9 cellular contexts compared by ENCODE assay signal in genomic region chr1:206469411-206469932, GRCh38. TPM values are rescaled to one million over a fixed set of nuclear protein-coding genes. Genes with fewer than 3 reads are reported as not detected.
DNase-seq lines count a peak whose midpoint lies in the region; ATAC-seq and TF ChIP-seq lines count a peak whose summit lies in the region.
"Had no signal": no experiment of that assay in that cellular context is flagged by ENCODE, and none has a peak within 500 bp of the region (broad histone marks: within the 10 kb centered on the region; RNA-seq: fewer than 3 reads in every experiment).

No MANE protein-coding gene starts in this region.

- H3K4me2 ChIP-seq in OCI-LY7 (ENCODE audit: low read length) = peak overlapping the region; percentile 89

- peak overlapping the region; percentile 88; the same call in 1 of the 2 replicates for H2AFZ ChIP-seq in OCI-LY7 (ENCODE audit: low read length)

- H3K27me3 Mint-ChIP-seq in MCF 10A (ENCODE audit: insufficient read depth, unreplicated experiment) = peaks cover 13% of the 10 kb centered on the region

- H3K27ac ChIP-seq in OCI-LY7 (ENCODE audit: low read depth, low read length, poor library complexity, severe bottlenecking) = peak overlapping the region; percentile 68
- peak overlapping the region; percentile 63 for H3K27ac ChIP-seq in neutrophil
- H3K27ac ChIP-seq: parathyroid adenoma had no signal

- peaks cover 8% of the 10 kb centered on the region; the same call in 1 of the 2 replicates for H3K79me2 ChIP-seq in OCI-LY7 (ENCODE audit: insufficient read depth, low read depth, low read length)
- H3K79me2 ChIP-seq: parathyroid adenoma had no signal

- peak overlapping the region; percentile 61 for H3K27ac Mint-ChIP-seq in MCF 10A (ENCODE audit: low read depth, unreplicated experiment)

- peaks cover 7% of the 10 kb centered on the region for H3K36me3 Mint-ChIP-seq in MCF 10A (ENCODE audit: insufficient read depth, unreplicated experiment)

- TF ChIP-seq CTCF in GM06990 (IDR thresholded peaks at IDR 0.05; ENCODE audit: insufficient read depth, low read length, poor library complexity, severe bottlenecking) = no peak
- no peak for TF ChIP-seq CTCF in OCI-LY7 (conservative IDR thresholded peaks at IDR 0.05; ENCODE audit: low read length)
- no peak for TF ChIP-seq CTCF in MCF 10A (IDR thresholded peaks at IDR 0.05; ENCODE audit: unreplicated experiment)
- TF ChIP-seq CTCF in neutrophil (IDR thresholded peaks at IDR 0.05) = no peak

- H3K4me1 Mint-ChIP-seq in MCF 10A (ENCODE audit: insufficient read depth, unreplicated experiment) = peaks cover 50% of the 10 kb centered on the region

- no peaks in the 10 kb centered on the region for H3K9me3 ChIP-seq in OCI-LY7 (ENCODE audit: low read length)
- H3K9me3 ChIP-seq in neutrophil = no peaks in the 10 kb centered on the region

- ATAC-seq in HG03432 (IDR thresholded peaks at IDR 0.05; ENCODE audit: unreplicated experiment) (no peak), GM21360 (IDR thresholded peaks at IDR 0.05; ENCODE audit: unreplicated experiment) (no peak), Right ventricle myocardium superior (ENCODE audit: poor library complexity) (no peak), GM18858 (IDR thresholded peaks at IDR 0.05; ENCODE audit: unreplicated experiment) (no peak)

- H3K9me2 ChIP-seq in OCI-LY7 (ENCODE audit: insufficient read depth, low read length) = no peaks in the 10 kb centered on the region

- no peaks in the 10 kb centered on the region for H4K20me1 ChIP-seq in OCI-LY7 (ENCODE audit: insufficient read depth, low read length)

- H3K9me3 Mint-ChIP-seq in MCF 10A (ENCODE audit: unreplicated experiment) = no peaks in the 10 kb centered on the region

- CTCF ChIA-PET in OCI-LY7 (lab: Charles Lee; ENCODE audit: unreplicated experiment) = interaction anchor here (1.0 to 2.2 kb wide), 5 partner anchors 10 to 452 kb away, joined by 3 to 14 read pairs (median 4); partner anchors contain the start of gene FCMR
- CTCF ChIA-PET in MCF 10A (lab: Yijun Ruan, JAX) = interaction anchor here (0.6 to 3.4 kb wide), 25 partner anchors 8 to 583 kb away, joined by 3 to 70 read pairs (median 4); partner anchors contain the start of genes DYRK3, EIF2D and PFKFB2

- peak; percentile 49 for DNase-seq in GM06990 (ENCODE audit: extremely low read depth, insufficient read length)
- DNase-seq in OCI-LY7 (ENCODE audit: low spot score) = peak; percentile 40
- DNase-seq in MCF 10A (ENCODE audit: unreplicated experiment) = peak; percentile 57
- DNase-seq in Right ventricle myocardium superior = no peak

- H3K4me3 Mint-ChIP-seq in MCF 10A (ENCODE audit: unreplicated experiment) = peak overlapping the region; percentile 75

- POLR2A ChIA-PET in OCI-LY7 (lab: Charles Lee) = interaction anchor here (1.0 to 2.2 kb wide), 8 partner anchors 8 to 250 kb away, joined by 3 to 13 read pairs (median 4); no protein-coding TSS in a partner anchor
- POLR2A ChIA-PET in MCF 10A (lab: Yijun Ruan, JAX) = interaction anchor here (0.5 to 3.6 kb wide), 19 partner anchors 9 to 1328 kb away, joined by 3 to 32 read pairs (median 4); partner anchors contain the start of genes EIF2D and RASSF5

- H3K36me3 ChIP-seq in GM06990 (ENCODE audit: control insufficient read depth, insufficient read depth, low read length) = peaks cover 11% of the 10 kb centered on the region
- peaks cover 14% of the 10 kb centered on the region for H3K36me3 ChIP-seq in OCI-LY7 (ENCODE audit: insufficient read depth, low read length)
- H3K36me3 ChIP-seq in neutrophil = peaks cover under 1% of the 10 kb centered on the region

- BruUV-seq in OCI-LY7 (replicated peaks; lab: Mats Ljungman, UMichigan) (no TSS peak), MCF 10A (replicated peaks; lab: Mats Ljungman, UMichigan) (no TSS peak)

- H3K27me3 ChIP-seq in GM06990 (replicated peaks; ENCODE audit: control insufficient read depth, insufficient read depth, low read length) (no peaks in the 10 kb centered on the region), neutrophil (no peaks in the 10 kb centered on the region)

- H3K4me3 ChIP-seq in GM06990 (replicated peaks; ENCODE audit: low read depth, low read length) = peak overlapping the region; percentile 95
- H3K4me3 ChIP-seq in OCI-LY7 (ENCODE audit: low read depth, low read length, poor library complexity, severe bottlenecking) = peak overlapping the region; percentile 82
- no peak overlapping the region for H3K4me3 ChIP-seq in neutrophil (ENCODE audit: low read depth in 1 of 2, low read length in 1 of 2)

- intact Hi-C loops in OCI-LY7 (cut with micrococcal nuclease; ENCODE audit: unreplicated experiment) (no loop called here), MCF 10A (cut with micrococcal nuclease) (no loop called here), Right ventricle myocardium superior (cut with DNase I) (no loop called here)

- H3K4me1 ChIP-seq in OCI-LY7 (ENCODE audit: insufficient read depth, low read length, poor library complexity, severe bottlenecking) (peaks cover 57% of the 10 kb centered on the region), neutrophil (ENCODE audit: control insufficient read depth in 1 of 2, insufficient read depth in 1 of 2, low read depth in 1 of 2, low read length in 1 of 2) (peaks cover 58 to 63% of the 10 kb centered on the region in 2 experiments)

RNA-seq across cellular contexts. Expression of gene IKBKE, which starts 0.8 kb away (rescaled TPM):
- total RNA-seq in OCI-LY7 (2014; rRNA removed; shearing (Covaris generic)) = 23.8 and 23.9 TPM in 2 replicates
- total RNA-seq in OCI-LY7 (2022) (34.4 and 38.5 TPM in 2 replicates), MCF 10A (2022) (7.1 and 12.1 TPM in 2 replicates), Right ventricle myocardium superior (0.46 TPM)

RNA-seq across cellular contexts. Expression of gene RASSF5, which starts 37.9 kb away (rescaled TPM):
- 19.8 and 21.4 TPM in 2 replicates for total RNA-seq in OCI-LY7 (2014; rRNA removed; shearing (Covaris generic))
- total RNA-seq in OCI-LY7 (2022) (25.7 and 30.0 TPM in 2 replicates), MCF 10A (2022) (8.3 and 9.6 TPM in 2 replicates), Right ventricle myocardium superior (3.9 TPM)

Comparison
In these comparisons a context has a peak if more than half of its experiments do, and no peak if none do; other contexts are left out.
1. H3K4me3 ChIP-seq: peak in GM06990 (single experiment) and OCI-LY7 (single experiment); none in neutrophil (0 of 2).